Comparison of ENCODE assay signal across 8 cellular contexts in genomic region chr1:153288634-153289275, GRCh38. TPM values are rescaled to one million over a fixed set of nuclear protein-coding genes. Genes with fewer than 3 reads are reported as not detected.
A peak's percentile ranks its signal among the peaks of the same experiment; 100 is the strongest.
DNase-seq lines count a peak whose midpoint lies in the region; ATAC-seq, FAIRE-seq and TF ChIP-seq lines count a peak whose summit lies in the region.

No MANE protein-coding gene starts in this region.

- peak; percentile 21 for DNase-seq in ACHN
- DNase-seq in SJCRH30: peak; percentile 13 to 38
- DNase-seq in hepatic stellate cell (ENCODE audit: low spot score): peak; percentile 22
- no peak for DNase-seq in NCI-H2227 (lab: John Stamatoyannopoulos, UW; ENCODE audit: unreplicated experiment)
- DNase-seq in RCC 7860 (ENCODE audit: low spot score): no peak

- no peaks in the 10 kb centered on the region for H3K36me3 ChIP-seq in SJCRH30

- no peaks in the 10 kb centered on the region for H3K4me1 ChIP-seq in SJCRH30

- peak; percentile 82 for TF ChIP-seq CTCF in GM12873 (IDR thresholded peaks at IDR 0.05; ENCODE audit: insufficient read depth, low read depth, low read length, missing control alignments)

- H3K27ac ChIP-seq in SJCRH30: no peak overlapping the region

- H3K27me3 ChIP-seq in SJCRH30: no peaks in the 10 kb centered on the region

- in situ Hi-C loops in ACHN (cut with HindIII; ENCODE audit: low pct_ligation_motif_present, low pct_unique_long_range_greater_than_20kb, low sequenced_read_pairs): no loop called here

- FAIRE-seq in RCC 7860 (lab: Jason Lieb, UNC): no peak

- H3K4me3 ChIP-seq in SJCRH30: no peak overlapping the region

- no peaks in the 10 kb centered on the region for H3K9me3 ChIP-seq in SJCRH30 (replicated peaks)

- ATAC-seq in HG02610 (IDR thresholded peaks at IDR 0.05; ENCODE audit: unreplicated experiment): no peak
- ATAC-seq in GM18520 (IDR thresholded peaks at IDR 0.05; ENCODE audit: unreplicated experiment): no peak

RNA-seq across cellular contexts. Expression of gene PGLYRP3, which starts 24.0 kb away (rescaled TPM):
- total RNA-seq in SJCRH30 (2014; rRNA removed; shearing (Covaris generic)): not detected in 2 replicates

RNA-seq across cellular contexts. Expression of gene LORICRIN, which starts 29.3 kb away (rescaled TPM):
- not detected in 2 replicates for total RNA-seq in SJCRH30 (2014; rRNA removed; shearing (Covaris generic))

RNA-seq across cellular contexts. Expression of gene PGLYRP4, which starts 59.9 kb away (rescaled TPM):
- not detected in 2 replicates for total RNA-seq in SJCRH30 (2014; rRNA removed; shearing (Covaris generic))

Comparison
In these comparisons a context has a peak if more than half of its experiments do, and no peak if none do; other contexts are left out.
1. DNase-seq: peak in ACHN (single experiment), SJCRH30 (2 of 2) and hepatic stellate cell (single experiment); none in NCI-H2227 (single experiment) and RCC 7860 (single experiment).